25 cellular contexts compared by ENCODE assay signal in genomic region chr10:44053391-44053790, GRCh38.
"Had no signal": no experiment of that assay in that cellular context is flagged by ENCODE, and none has a peak within 500 bp of the region (broad histone marks: within the 10 kb centered on the region; RNA-seq: fewer than 3 reads in every experiment).

No MANE protein-coding gene starts in this region.

- H3K27ac ChIP-seq: neural progenitor cell, ovary, parathyroid adenoma, psoas muscle, right lobe of liver, sigmoid colon, stomach, thoracic aorta, thyroid gland, tibial nerve, upper lobe of left lung, vagina had no signal

- H3K36me3 Mint-ChIP-seq: stimulated activated effector memory CD8-positive, alpha-beta T cell treated with anti-CD3 and anti-CD28 coated beads, Interleukin-12 subunit alpha, Interleukin-12 subunit beta, amount 100 ng/mL, for 72 hours; stimulated activated naive B cell treated with anti-CD40 and anti-IgM and Interleukin-4, amounts not matched to agents 10 μg/mL and 1 μg/mL and 100 μg/mL, for 72 hours had no signal

- H3K36me3 ChIP-seq: neural progenitor cell, ovary, right lobe of liver, sigmoid colon, stomach, thoracic aorta, thyroid gland, tibial nerve, upper lobe of left lung, vagina had no signal

- H3K4me1 Mint-ChIP-seq: stimulated activated effector memory CD8-positive, alpha-beta T cell treated with anti-CD3 and anti-CD28 coated beads, Interleukin-12 subunit alpha, Interleukin-12 subunit beta, amount 100 ng/mL, for 72 hours; stimulated activated naive B cell treated with anti-CD40 and anti-IgM and Interleukin-4, amounts not matched to agents 10 μg/mL and 1 μg/mL and 100 μg/mL, for 72 hours had no signal

- DNase-seq: occipital lobe; ovary; posterior cingulate gyrus; psoas muscle; right cardiac atrium; right lobe of liver; sigmoid colon; small intestine; stimulated activated CD4-positive, alpha-beta T cell treated with anti-CD3 and anti-CD28 coated beads, Interleukin-15, amount 100 ng/mL, for 24 hours; stimulated activated CD4-positive, alpha-beta T cell treated with anti-CD3 and anti-CD28 coated beads, Interleukin-2, amount 100 ng/mL, for 24 hours; stimulated activated CD4-positive, alpha-beta T cell treated with anti-CD3 and anti-CD28 coated beads, Interleukin-2, amount 100 ng/mL, for 48 hours; stimulated activated CD4-positive, alpha-beta T cell treated with anti-CD3 and anti-CD28 coated beads, Interleukin-4, amount 100 ng/mL, for 24 hours; stimulated activated naive B cell treated with anti-CD40 and anti-IgM and Interleukin-4, amounts not matched to agents 10 μg/mL and 1 μg/mL and 100 μg/mL, for 72 hours; stimulated activated naive CD4-positive, alpha-beta T cell treated with Interleukin-2 at 50 U/mL for 16 hours; stomach; thyroid gland; upper lobe of left lung had no signal

- FAIRE-seq: small intestine had no signal

- H3K4me3 ChIP-seq: neural progenitor cell, ovary, psoas muscle, right lobe of liver, sigmoid colon, stomach, thoracic aorta, thyroid gland, tibial nerve, upper lobe of left lung, vagina had no signal

- H3K27ac Mint-ChIP-seq: neural progenitor cell; stimulated activated effector memory CD8-positive, alpha-beta T cell treated with anti-CD3 and anti-CD28 coated beads, Interleukin-12 subunit alpha, Interleukin-12 subunit beta, amount 100 ng/mL, for 72 hours; stimulated activated naive B cell treated with anti-CD40 and anti-IgM and Interleukin-4, amounts not matched to agents 10 μg/mL and 1 μg/mL and 100 μg/mL, for 72 hours; stimulated activated naive CD8-positive, alpha-beta T cell treated with anti-CD3 and anti-CD28 coated beads, Interleukin-15, Interleukin-2, amounts not matched to agents 100 ng/mL and 50 ng/mL, for 24 hours had no signal

- H3K9ac ChIP-seq: neural progenitor cell, parathyroid adenoma had no signal

- H3K4me2 ChIP-seq: neural progenitor cell had no signal

- ATAC-seq: psoas muscle; right cardiac atrium; right lobe of liver; stimulated activated effector memory CD8-positive, alpha-beta T cell treated with anti-CD3 and anti-CD28 coated beads, Interleukin-12 subunit alpha, Interleukin-12 subunit beta, amount 100 ng/mL, for 72 hours; stimulated activated naive B cell treated with anti-CD40 and anti-IgM and Interleukin-4, amounts not matched to agents 10 μg/mL and 1 μg/mL and 100 μg/mL, for 72 hours had no signal

- H3K4me3 Mint-ChIP-seq: nephron; neural progenitor cell; stimulated activated effector memory CD8-positive, alpha-beta T cell treated with anti-CD3 and anti-CD28 coated beads, Interleukin-12 subunit alpha, Interleukin-12 subunit beta, amount 100 ng/mL, for 72 hours; stimulated activated naive B cell treated with anti-CD40 and anti-IgM and Interleukin-4, amounts not matched to agents 10 μg/mL and 1 μg/mL and 100 μg/mL, for 72 hours; stimulated activated naive CD8-positive, alpha-beta T cell treated with anti-CD3 and anti-CD28 coated beads, Interleukin-15, Interleukin-2, amounts not matched to agents 100 ng/mL and 50 ng/mL, for 24 hours had no signal

- H2AFZ ChIP-seq: neural progenitor cell, parathyroid adenoma had no signal

- H3K79me2 ChIP-seq: parathyroid adenoma had no signal

- H3K9me3 Mint-ChIP-seq: nephron; neural progenitor cell; stimulated activated effector memory CD8-positive, alpha-beta T cell treated with anti-CD3 and anti-CD28 coated beads, Interleukin-12 subunit alpha, Interleukin-12 subunit beta, amount 100 ng/mL, for 72 hours; stimulated activated naive B cell treated with anti-CD40 and anti-IgM and Interleukin-4, amounts not matched to agents 10 μg/mL and 1 μg/mL and 100 μg/mL, for 72 hours; stimulated activated naive CD8-positive, alpha-beta T cell treated with anti-CD3 and anti-CD28 coated beads, Interleukin-15, Interleukin-2, amounts not matched to agents 100 ng/mL and 50 ng/mL, for 24 hours had no signal

- H3K4me1 ChIP-seq: psoas muscle, right lobe of liver, upper lobe of left lung had no signal

- H3K9me3 ChIP-seq: ovary, psoas muscle, right lobe of liver, sigmoid colon, stomach, thoracic aorta, thyroid gland, tibial nerve, upper lobe of left lung, vagina had no signal

- H3K27me3 ChIP-seq: neural progenitor cell, ovary, right lobe of liver, sigmoid colon, thyroid gland, tibial nerve, upper lobe of left lung, vagina had no signal
